Comparison of ENCODE assay signal across 14 cellular contexts in genomic region chr17:3890893-3891219, GRCh38. TPM values are rescaled to one million over a fixed set of nuclear protein-coding genes. Genes with fewer than 3 reads are reported as not detected.
DNase-seq lines count a peak whose midpoint lies in the region; ATAC-seq and TF ChIP-seq lines count a peak whose summit lies in the region.
"Had no signal": no experiment of that assay in that cellular context is flagged by ENCODE, and none has a peak within 500 bp of the region (broad histone marks: within the 10 kb centered on the region; RNA-seq: fewer than 3 reads in every experiment).

No MANE protein-coding gene starts in this region.

- H3K9me3 ChIP-seq in transverse colon (no peaks in the 10 kb centered on the region), aorta (ENCODE audit: control insufficient read depth, low read length) (no peaks in the 10 kb centered on the region), left lung (no peaks in the 10 kb centered on the region)
- H3K9me3 ChIP-seq: lower lobe of right lung had no signal

- TF ChIP-seq POLR2A in transverse colon (IDR thresholded peaks at IDR 0.05) = no peak

- POLR2A ChIA-PET in WTC11 (lab: Charles Lee) = no interaction called here

- H3K36me3 ChIP-seq in transverse colon (no peaks in the 10 kb centered on the region), aorta (ENCODE audit: control insufficient read depth in 1 of 2, insufficient read depth in 2 of 2, low read length in 1 of 2) (no peaks in the 10 kb centered on the region), left lung (no peaks in the 10 kb centered on the region)
- H3K36me3 ChIP-seq: lower lobe of right lung had no signal

- no peaks in the 10 kb centered on the region for H3K27me3 Mint-ChIP-seq in activated naive CD4-positive, alpha-beta T cell treated with anti-CD3 and anti-CD28 coated beads for 36 hours (ENCODE audit: low read depth)
- H3K27me3 Mint-ChIP-seq in WTC11 (ENCODE audit: low read depth) = peaks cover 7% of the 10 kb centered on the region; the same call in 1 of the 2 replicates

- H3K36me3 Mint-ChIP-seq in activated naive CD4-positive, alpha-beta T cell treated with anti-CD3 and anti-CD28 coated beads for 36 hours (ENCODE audit: low read depth) = no peaks in the 10 kb centered on the region
- H3K36me3 Mint-ChIP-seq in WTC11 = no peaks in the 10 kb centered on the region

- in situ Hi-C loops in transverse colon (cut with MboI; ENCODE audit: low pct_ligation_motif_present in 1 of 4, low pct_unique_long_range_greater_than_20kb in 1 of 4, low sequenced_read_pairs in 3 of 4) = no loop called here

- peaks cover 51% of the 10 kb centered on the region for H3K4me1 Mint-ChIP-seq in activated naive CD4-positive, alpha-beta T cell treated with anti-CD3 and anti-CD28 coated beads for 36 hours (ENCODE audit: low read depth)
- peaks cover 34% of the 10 kb centered on the region for H3K4me1 Mint-ChIP-seq in WTC11

- 56 to 64% methylated on average over 4 of the region's 4 CpGs for WGBS in transverse colon (ENCODE audit: low coverage in 1 of 2), 2 donors
- WGBS in aorta, 2 donors = 49% methylated on average over 4 of the region's 4 CpGs

- CTCF ChIA-PET in activated naive CD4-positive, alpha-beta T cell treated with anti-CD3 and anti-CD28 coated beads for 36 hours (lab: Charles Lee) = interaction anchor here (0.6 to 1.4 kb wide), 4 partner anchors 23 to 508 kb away, joined by 3 to 7 read pairs (median 4); no protein-coding TSS in a partner anchor
- CTCF ChIA-PET in WTC11 (lab: Charles Lee) = interaction anchor here (0.6 to 2.8 kb wide), 7 partner anchors 9 to 153 kb away, joined by 3 to 13 read pairs (median 3); partner anchors contain the start of gene NCBP3

- H3K27me3 ChIP-seq in transverse colon (no peaks in the 10 kb centered on the region), aorta (ENCODE audit: control insufficient read depth in 1 of 2, insufficient read depth in 2 of 2, low read length in 1 of 2) (no peaks in the 10 kb centered on the region), left lung (no peaks in the 10 kb centered on the region)

- H3K27ac ChIP-seq in transverse colon (peak overlapping the region; percentile 86 to 93 (median 90)), aorta (ENCODE audit: low read depth in 1 of 2, low read length in 2 of 2) (peak overlapping the region in 1 of 2 donors; percentile 68), left lung (no peak overlapping the region)

- no peak for ATAC-seq in WTC11
- ATAC-seq in aorta (ENCODE audit: low FRiP score) = no peak
- no peak for ATAC-seq in left lung
- ATAC-seq: lower lobe of right lung had no signal

- TF ChIP-seq EP300 in transverse colon (IDR thresholded peaks at IDR 0.05; ENCODE audit: low read depth) = no peak

- TF ChIP-seq CTCF in WTC11 (IDR thresholded peaks at IDR 0.05) (no peak), transverse colon (IDR thresholded peaks at IDR 0.05) (no peak), left lung (IDR thresholded peaks at IDR 0.05) (no peak)

- no peaks in the 10 kb centered on the region for H3K9me3 Mint-ChIP-seq in activated naive CD4-positive, alpha-beta T cell treated with anti-CD3 and anti-CD28 coated beads for 36 hours
- H3K9me3 Mint-ChIP-seq in WTC11 = no peaks in the 10 kb centered on the region
- H3K9me3 Mint-ChIP-seq: stimulated activated naive CD8-positive, alpha-beta T cell treated with anti-CD3 and anti-CD28 coated beads, Interleukin-15, Interleukin-2, amounts not matched to agents 100 ng/mL and 50 ng/mL, for 24 hours had no signal

- peak overlapping the region; percentile 70 for H3K4me3 Mint-ChIP-seq in activated naive CD4-positive, alpha-beta T cell treated with anti-CD3 and anti-CD28 coated beads for 36 hours
- H3K4me3 Mint-ChIP-seq in WTC11 = peak overlapping the region; percentile 67; the same call in 1 of the 2 replicates

- H3K27ac Mint-ChIP-seq in activated naive CD4-positive, alpha-beta T cell treated with anti-CD3 and anti-CD28 coated beads for 36 hours = no peak overlapping the region
- no peak overlapping the region for H3K27ac Mint-ChIP-seq in WTC11

- H3K4me3 ChIP-seq in transverse colon (no peak overlapping the region), aorta (ENCODE audit: low read length in 2 of 2) (no peak overlapping the region), left lung (no peak overlapping the region)
- H3K4me3 ChIP-seq: lower lobe of right lung had no signal

- intact Hi-C loops in activated naive CD4-positive, alpha-beta T cell treated with anti-CD3 and anti-CD28 coated beads for 36 hours (cut with micrococcal nuclease) = no loop called here
- intact Hi-C loops in transverse colon (cut with DNase I; ENCODE audit: low total_unique reads) = no loop called here
- intact Hi-C loops in posterior cingulate gyrus (cut with DNase I) = no loop called here
- intact Hi-C loops in aorta (cut with DNase I) = no loop called here
- intact Hi-C loops in left lung (cut with DNase I) = no loop called here

- no peak for DNase-seq in activated naive CD4-positive, alpha-beta T cell treated with anti-CD3 and anti-CD28 coated beads for 36 hours
- no peak for DNase-seq in activated naive CD4-positive, alpha-beta T cell (lab: John Stamatoyannopoulos, UW)
- DNase-seq in WTC11 (ENCODE audit: low spot score) = no peak
- peak; percentile 25 for DNase-seq in kidney tubule cell (ENCODE audit: low spot score)
- no peak for DNase-seq in transverse colon
- no peak for DNase-seq in posterior cingulate gyrus
- no peak for DNase-seq in aorta
- no peak for DNase-seq in left lung
- DNase-seq: GOT3; lower lobe of right lung; MV-4-11; NK-92 treated with Interleukin-12 subunit alpha and Interleukin-12 subunit beta, amount 100 ng/mL, for 24 hours; stimulated activated CD4-positive, alpha-beta T cell treated with anti-CD3 and anti-CD28 coated beads, Interleukin-15, amount 100 ng/mL, for 24 hours had no signal

- H3K4me1 ChIP-seq in transverse colon (peaks cover 50 to 91% (median 80%) of the 10 kb centered on the region in 4 donors), aorta (ENCODE audit: control insufficient read depth in 1 of 2, insufficient read depth in 2 of 2, low read length in 2 of 2) (no peaks in the 10 kb centered on the region), left lung (peaks cover 32 to 86% of the 10 kb centered on the region in 2 donors)

TF ChIP-seq in WTC11, 78 proteins besides CTCF, POLR2A, EP300 and RAD21 (continues in another document):
- no peak for TF ChIP-seq IRF1 (CRISPR knock-in tag; IDR thresholded peaks at IDR 0.05)
- TF ChIP-seq ZNF138 (CRISPR knock-in tag; conservative IDR thresholded peaks at IDR 0.05) = no peak
- no peak for TF ChIP-seq IRF2 (CRISPR knock-in tag; IDR thresholded peaks at IDR 0.05; ENCODE audit: borderline replicate concordance, low read depth)
- TF ChIP-seq GTF2I (CRISPR knock-in tag; conservative IDR thresholded peaks at IDR 0.05) = no peak
- TF ChIP-seq JUN (CRISPR knock-in tag; IDR thresholded peaks at IDR 0.05) = no peak
- TF ChIP-seq MAX (CRISPR knock-in tag; IDR thresholded peaks at IDR 0.05) = no peak
- TF ChIP-seq FOXJ3 (CRISPR knock-in tag; IDR thresholded peaks at IDR 0.05; ENCODE audit: borderline replicate concordance) = no peak
- TF ChIP-seq ATF3 (CRISPR knock-in tag; conservative IDR thresholded peaks at IDR 0.05) = no peak
- no peak for TF ChIP-seq MLX (CRISPR knock-in tag; IDR thresholded peaks at IDR 0.05)
- TF ChIP-seq CREB1 (CRISPR knock-in tag; IDR thresholded peaks at IDR 0.05) = no peak
- TF ChIP-seq ZNF423 (CRISPR knock-in tag; IDR thresholded peaks at IDR 0.05) = no peak
- no peak for TF ChIP-seq ESRRA (CRISPR knock-in tag; IDR thresholded peaks at IDR 0.05; ENCODE audit: borderline replicate concordance)
- no peak for TF ChIP-seq ETV6 (CRISPR knock-in tag; IDR thresholded peaks at IDR 0.05)

RNA-seq across cellular contexts. Expression of gene CAMKK1, which starts 2.0 kb away (rescaled TPM):
- total RNA-seq in activated naive CD4-positive, alpha-beta T cell treated with anti-CD3 and anti-CD28 coated beads for 36 hours = 1 to 10 TPM; 2.4 to 2.7 TPM
- total RNA-seq in WTC11 (2021) (8.0 to 9.6 TPM (median 8.7 TPM) in 3 replicates), transverse colon (10 to 100 TPM in 1 of 4 donors, 1 to 10 TPM in 3; 2.9 to 31.0 (median 5.0) TPM), aorta (10 to 100 TPM in 1 of 2 donors, 1 to 10 TPM in 1; 5.1 to 11.2 TPM), left lung (10 to 100 TPM in 1 of 2 donors, 1 to 10 TPM in 1; 3.9 to 13.4 TPM)
- 1 to 10 TPM; 1.6 to 4.2 TPM for polyA plus RNA-seq in aorta

RNA-seq across cellular contexts. Expression of gene P2RX1, which starts 25.4 kb away (rescaled TPM):
- under 1 TPM; 0.10 to 0.17 TPM for total RNA-seq in activated naive CD4-positive, alpha-beta T cell treated with anti-CD3 and anti-CD28 coated beads for 36 hours
- total RNA-seq in WTC11 (2021) (0.07 TPM in 1 of 3 replicates, not detected in the others), transverse colon (10 to 100 TPM in 1 of 4 donors, 1 to 10 TPM in 2, under 1 TPM in 1; 0.82 to 11.2 (median 7.0) TPM), aorta (1 to 10 TPM; 3.5 to 4.7 TPM), left lung (10 to 100 TPM in 1 of 2 donors, 1 to 10 TPM in 1; 3.9 to 12.1 TPM)
- polyA plus RNA-seq in aorta = 1 to 10 TPM in 1 of 2 donors, under 1 TPM in 1; 0.50 to 1.6 TPM

RNA-seq across cellular contexts. Expression of gene NCBP3, which starts 44.8 kb away (rescaled TPM):
- 10 to 100 TPM; 33.9 to 40.4 TPM for total RNA-seq in activated naive CD4-positive, alpha-beta T cell treated with anti-CD3 and anti-CD28 coated beads for 36 hours
- total RNA-seq in WTC11 (2021) = 48.7 to 51.3 TPM (median 49.6 TPM) in 3 replicates
- 10 to 100 TPM; 28.9 to 55.6 (median 45.8) TPM for total RNA-seq in transverse colon
- total RNA-seq in aorta = 10 to 100 TPM; 28.2 to 36.9 TPM
- polyA plus RNA-seq in aorta = 10 to 100 TPM in 1 of 2 donors, 1 to 10 TPM in 1; 6.5 to 19.0 TPM
- total RNA-seq in left lung = 10 to 100 TPM; 30.6 to 31.8 TPM

Comparison
In these comparisons a context has a peak if more than half of its experiments do, and no peak if none do; other contexts are left out.
1. H3K27ac ChIP-seq: peak in transverse colon (4 of 4); none in left lung (0 of 2).